Comparison of ENCODE assay signal across 19 cellular contexts in genomic region chr5:148042920-148043319, GRCh38. TPM values are rescaled to one million over a fixed set of nuclear protein-coding genes. Genes with fewer than 3 reads are reported as not detected.
DNase-seq lines count a peak whose midpoint lies in the region; ATAC-seq and TF ChIP-seq lines count a peak whose summit lies in the region.
"Had no signal": no experiment of that assay in that cellular context is flagged by ENCODE, and none has a peak within 500 bp of the region (broad histone marks: within the 10 kb centered on the region; RNA-seq: fewer than 3 reads in every experiment).

No MANE protein-coding gene starts in this region.

- H3K4me3 Mint-ChIP-seq in H9: no peak overlapping the region
- H3K4me3 Mint-ChIP-seq: B cell; CD4-positive, CD25-positive, alpha-beta regulatory T cell; CD8-positive, alpha-beta T cell; GM23338; HFFc6 had no signal

- H3K4me1 ChIP-seq in H9 (ENCODE audit: insufficient read depth, low read length) (no peaks in the 10 kb centered on the region), esophagus squamous epithelium (no peaks in the 10 kb centered on the region)
- H3K4me1 ChIP-seq: BLaER1, Caco-2, HAP-1 had no signal

- no peak overlapping the region for H2AFZ ChIP-seq in H9 (ENCODE audit: low read length)
- H2AFZ ChIP-seq: GM23338 had no signal

- no peaks in the 10 kb centered on the region for H3K27me3 Mint-ChIP-seq in H9 (ENCODE audit: low read depth)
- H3K27me3 Mint-ChIP-seq: B cell; CD4-positive, CD25-positive, alpha-beta regulatory T cell had no signal

- H3K27me3 ChIP-seq in H9 (ENCODE audit: insufficient read depth, low read length): no peaks in the 10 kb centered on the region
- H3K27me3 ChIP-seq in esophagus squamous epithelium: no peaks in the 10 kb centered on the region
- H3K27me3 ChIP-seq: BLaER1 had no signal

- H3K56ac ChIP-seq in H9 (ENCODE audit: insufficient read length, low read depth, low read length): no peak overlapping the region

- H3K79me2 ChIP-seq in H9 (ENCODE audit: insufficient read depth, low read length): no peaks in the 10 kb centered on the region

- no peak overlapping the region for H2BK15ac ChIP-seq in H9 (ENCODE audit: low read depth, low read length)

- H3K27ac ChIP-seq in H9 (ENCODE audit: insufficient read length, low read depth, low read length): no peak overlapping the region
- H3K27ac ChIP-seq in epithelial cell of prostate: peak overlapping the region; percentile 55
- peak overlapping the region in 3 of 4 donors; percentile 64 to 77 (median 77) for H3K27ac ChIP-seq in esophagus squamous epithelium
- H3K27ac ChIP-seq: 22Rv1, BLaER1, C4-2B had no signal

- no peak overlapping the region for H3K18ac ChIP-seq in H9 (ENCODE audit: insufficient read length, low read depth, low read length)

- DNase-seq in H9 (no peak), epithelial cell of prostate (ENCODE audit: low read depth, low spot score) (no peak), esophagus squamous epithelium (lab: John Stamatoyannopoulos, UW) (no peak), anterior cingulate cortex (lab: John Stamatoyannopoulos, UW) (no peak)
- DNase-seq: Caco-2; CD4-positive, CD25-positive, alpha-beta regulatory T cell; CD8-positive, alpha-beta T cell; DMS153; DND-41; HFFc6 had no signal

- H2BK5ac ChIP-seq in H9 (ENCODE audit: insufficient read length, low read length): no peak overlapping the region

- no peak overlapping the region for H3K4ac ChIP-seq in H9 (ENCODE audit: low read depth, low read length)

- H3K23ac ChIP-seq in H9 (ENCODE audit: insufficient read length, low read depth, low read length): no peak overlapping the region

- no peak overlapping the region for H2BK120ac ChIP-seq in H9 (ENCODE audit: low read depth, low read length, poor library complexity, severe bottlenecking)

- no peaks in the 10 kb centered on the region for H3K79me1 ChIP-seq in H9 (ENCODE audit: insufficient read depth, low read depth, low read length, poor library complexity, severe bottlenecking)

- H4K8ac ChIP-seq in H9 (replicated peaks; ENCODE audit: insufficient read length, low read depth, low read length): no peak overlapping the region

- no peak overlapping the region for H3K27ac Mint-ChIP-seq in H9
- H3K27ac Mint-ChIP-seq: B cell; CD4-positive, CD25-positive, alpha-beta regulatory T cell; CD8-positive, alpha-beta T cell; GM23338; HFFc6 had no signal

- H2BK20ac ChIP-seq in H9 (ENCODE audit: low read depth, low read length, poor library complexity, severe bottlenecking): no peak overlapping the region

- no peak for TF ChIP-seq POLR2A in esophagus squamous epithelium (IDR thresholded peaks at IDR 0.05)

- no peak overlapping the region for H4K91ac ChIP-seq in H9 (ENCODE audit: insufficient read length, low read depth, low read length)

- no CpG with 5 or more reads among the region's 5 CpGs for WGBS in H9 (ENCODE audit: extremely low coverage, insufficient read length, low lambda C conversion rate)
- 78 to 83% methylated on average over 5 of the region's 5 CpGs for WGBS in esophagus squamous epithelium, 2 donors

- H3K36me3 ChIP-seq in esophagus squamous epithelium: no peaks in the 10 kb centered on the region
- H3K36me3 ChIP-seq: BLaER1, HAP-1 had no signal

- H3K36me3 Mint-ChIP-seq in H9 (ENCODE audit: insufficient read depth in 1 of 3, low read depth in 3 of 3): peaks cover 0 to 12% (median 0%) of the 10 kb centered on the region in 3 experiments; a peak in 3 of 7 replicates
- H3K36me3 Mint-ChIP-seq: CD4-positive, CD25-positive, alpha-beta regulatory T cell; CD8-positive, alpha-beta T cell had no signal

- H3T11ph ChIP-seq in H9 (ENCODE audit: low read length): no peak overlapping the region

- H4K20me1 ChIP-seq in H9 (ENCODE audit: control insufficient read depth, insufficient read depth, insufficient read length): no peaks in the 10 kb centered on the region
- H4K20me1 ChIP-seq: BLaER1 had no signal

- H3K4me3 ChIP-seq in esophagus squamous epithelium: no peak overlapping the region
- H3K4me3 ChIP-seq: BLaER1, GM12878, GM23338, HAP-1 had no signal

- H3K4me2 ChIP-seq in H9 (ENCODE audit: insufficient read depth, insufficient read length, low read length): no peak overlapping the region
- H3K4me2 ChIP-seq: BLaER1, GM23338 had no signal

- H2AK5ac ChIP-seq in H9 (ENCODE audit: insufficient read length, low read length): no peak overlapping the region

- peaks cover 0 to 3% of the 10 kb centered on the region in 2 experiments; a peak in 1 of 5 replicates for H3K9me3 Mint-ChIP-seq in H9
- H3K9me3 Mint-ChIP-seq: CD8-positive, alpha-beta T cell; GM23338 had no signal

- H3K4me1 Mint-ChIP-seq in H9: no peaks in the 10 kb centered on the region
- H3K4me1 Mint-ChIP-seq: B cell; CD4-positive, CD25-positive, alpha-beta regulatory T cell; GM23338 had no signal

- no peak overlapping the region for H3K14ac ChIP-seq in H9 (ENCODE audit: insufficient read depth, low read length)

- no peak overlapping the region for H2BK12ac ChIP-seq in H9 (ENCODE audit: insufficient read length, low read depth, low read length)

- H4K5ac ChIP-seq in H9 (ENCODE audit: insufficient read length, low read depth, low read length): peak overlapping the region; percentile 41

- H3K23me2 ChIP-seq in H9 (ENCODE audit: insufficient read length, low read depth, low read length, poor library complexity, severe bottlenecking): no peaks in the 10 kb centered on the region

- no peak overlapping the region for H3K9ac ChIP-seq in H9 (ENCODE audit: extremely low read depth, insufficient read length, low read length)
- H3K9ac ChIP-seq: BLaER1 had no signal

- H3K9me3 ChIP-seq in H9 (ENCODE audit: control insufficient read depth, low read depth, low read length): no peaks in the 10 kb centered on the region
- no peaks in the 10 kb centered on the region for H3K9me3 ChIP-seq in esophagus squamous epithelium
- H3K9me3 ChIP-seq: BLaER1, Caco-2, HAP-1 had no signal

- no peak for TF ChIP-seq CTCF in H9 (conservative IDR thresholded peaks at IDR 0.05)
- no peak for TF ChIP-seq CTCF in esophagus squamous epithelium (IDR thresholded peaks at IDR 0.05)

- intact Hi-C loops in esophagus squamous epithelium (cut with DNase I): no loop called here

- ATAC-seq in GM18520 (IDR thresholded peaks at IDR 0.05; ENCODE audit: unreplicated experiment) (no peak), GM18873 (IDR thresholded peaks at IDR 0.05; ENCODE audit: low FRiP score, unreplicated experiment) (no peak)
- ATAC-seq: CD8-positive, alpha-beta T cell; GM12878; GM23338 had no signal

RNA-seq across cellular contexts. Expression of gene SPINK5, which starts 20.9 kb away (rescaled TPM):
- 5.6 and 6.0 TPM in 2 replicates for total RNA-seq in H9 (2021)
- 100 to 1,000 TPM; 550 to 961 (median 863) TPM for total RNA-seq in esophagus squamous epithelium
- total RNA-seq: B cell; CD4-positive, CD25-positive, alpha-beta regulatory T cell; CD8-positive, alpha-beta T cell; HFFc6 had no signal

Comparison
In these comparisons a context has a peak if more than half of its experiments do, and no peak if none do; other contexts are left out.
1. RNA of gene SPINK5, which starts 20.9 kb away (total RNA-seq): 550 to 961 TPM in esophagus squamous epithelium; 5.6 to 6.0 TPM in H9; every median in the first group is over 10 times any median in the second.